In genomic region chr15:95235033-95235432, GRCh38 we compare ENCODE assay signal across 9 cellular contexts.
"Had no signal": no experiment of that assay in that cellular context is flagged by ENCODE, and none has a peak within 500 bp of the region (broad histone marks: within the 10 kb centered on the region; RNA-seq: fewer than 3 reads in every experiment).

No MANE protein-coding gene starts in this region.

- H3K9ac ChIP-seq: GM23248, KMS-11 had no signal

- H3K4me2 ChIP-seq: KMS-11 had no signal

- H2AFZ ChIP-seq: GM23248 had no signal

- FAIRE-seq: HTR-8/SVneo had no signal

- H3K36me3 ChIP-seq: HAP-1 had no signal

- DNase-seq: GM23248, GOT3, H7, IMR-90, KBM-7 had no signal

- H3K4me1 ChIP-seq: HAP-1 had no signal

- H3K4me3 ChIP-seq: GM23248, HAP-1 had no signal

- H3K27ac ChIP-seq: GM23248, KMS-11 had no signal

- H3K9me3 ChIP-seq: HAP-1 had no signal

- ATAC-seq: HCT116 had no signal
